ENCODE assay signal across 8 cellular contexts in genomic region chr15:48177875-48178611, GRCh38.
DNase-seq lines count a peak whose midpoint lies in the region; FAIRE-seq and TF ChIP-seq lines count a peak whose summit lies in the region.

Gene MYEF2 (minus strand): TSS chr15:48178295. CDS start chr15:48178237, 58 bp downstream.

- FAIRE-seq in HTR-8/SVneo (lab: Jason Lieb, UNC) = no peak

- H3K9me3 Mint-ChIP-seq in activated naive CD4-positive, alpha-beta T cell treated with anti-CD3 and anti-CD28 coated beads, Interleukin-2, amount 10 ng/mL, durations not matched to agents 7 days and 5 days = peaks cover 3% of the 10 kb centered on the region

- peaks cover 17% of the 10 kb centered on the region for H3K27me3 Mint-ChIP-seq in activated naive CD4-positive, alpha-beta T cell treated with anti-CD3 and anti-CD28 coated beads, Interleukin-2, amount 10 ng/mL, durations not matched to agents 7 days and 5 days

- H3K36me3 Mint-ChIP-seq in activated naive CD4-positive, alpha-beta T cell treated with anti-CD3 and anti-CD28 coated beads, Interleukin-2, amount 10 ng/mL, durations not matched to agents 7 days and 5 days = peaks cover 7% of the 10 kb centered on the region

- POLR2A ChIA-PET in RWPE1 (lab: Yijun Ruan, JAX; ENCODE audit: low non-redundant PET) = no interaction called here

- CTCF ChIA-PET in RWPE1 (lab: Yijun Ruan, JAX) = interaction anchor here (0.5 to 0.6 kb wide), 3 partner anchors 203 to 1886 kb away, joined by 3 read pairs; no protein-coding TSS in a partner anchor
- CTCF ChIA-PET in activated naive CD4-positive, alpha-beta T cell treated with anti-CD3 and anti-CD28 coated beads, Interleukin-2, amount 10 ng/mL, durations not matched to agents 7 days and 5 days (lab: Charles Lee) = interaction anchor here (1.2 kb wide), 1 partner anchor 19 kb away, joined by 3 read pairs; no protein-coding TSS in a partner anchor

- DNase-seq in CMK (ENCODE audit: low read depth) (peak; percentile 45), GM20000 (ENCODE audit: low spot score) (peak; percentile 86), HTR-8/SVneo (ENCODE audit: insufficient read length, low spot score) (peak; percentile 79), RWPE1 (ENCODE audit: low spot score) (peak; percentile 57), globus pallidus (ENCODE audit: low spot score) (peak; percentile 38), non-pigmented ciliary epithelial cell (ENCODE audit: low read depth) (peak; percentile 34), superior temporal gyrus (ENCODE audit: extremely low spot score) (peak; percentile 65)
- DNase-seq in activated naive CD4-positive, alpha-beta T cell treated with anti-CD3 and anti-CD28 coated beads, Interleukin-2, amount 10 ng/mL, durations not matched to agents 7 days and 5 days = peak; percentile 83

- TF ChIP-seq CTCF in GM20000 (IDR thresholded peaks at IDR 0.05; ENCODE audit: extremely low read depth, missing control alignments) = no peak
- no peak for TF ChIP-seq CTCF in RWPE1 (conservative IDR thresholded peaks at IDR 0.05; ENCODE audit: low read depth)

- H3K27ac Mint-ChIP-seq in activated naive CD4-positive, alpha-beta T cell treated with anti-CD3 and anti-CD28 coated beads, Interleukin-2, amount 10 ng/mL, durations not matched to agents 7 days and 5 days = peak within 1 kb of the TSS; percentile 89

- H3K27ac ChIP-seq in RWPE1 = no peak within 1 kb of the TSS

- H3K4me3 Mint-ChIP-seq in activated naive CD4-positive, alpha-beta T cell treated with anti-CD3 and anti-CD28 coated beads, Interleukin-2, amount 10 ng/mL, durations not matched to agents 7 days and 5 days = peak within 1 kb of the TSS; percentile 89

- peaks cover 18% of the 10 kb centered on the region for H3K4me1 Mint-ChIP-seq in activated naive CD4-positive, alpha-beta T cell treated with anti-CD3 and anti-CD28 coated beads, Interleukin-2, amount 10 ng/mL, durations not matched to agents 7 days and 5 days

Comparison
In these comparisons a context has a peak if more than half of its experiments do, and no peak if none do; other contexts are left out.
1. DNase-seq: peak in every context shown above with its lines; median percentile 86 in GM20000; 83 in activated naive CD4-positive, alpha-beta T cell treated with anti-CD3 and anti-CD28 coated beads, Interleukin-2, amount 10 ng/mL, durations not matched to agents 7 days and 5 days; 79 in HTR-8/SVneo; 65 in superior temporal gyrus; 57 in RWPE1; 45 in CMK; 38 in globus pallidus; 34 in non-pigmented ciliary epithelial cell.